In genomic region chr1:228794810-228795209, GRCh38 we compare ENCODE assay signal across 12 cellular contexts. TPM values are rescaled to one million over a fixed set of nuclear protein-coding genes. Genes with fewer than 3 reads are reported as not detected.
A peak's percentile ranks its signal among the peaks of the same experiment; 100 is the strongest.
DNase-seq lines count a peak whose midpoint lies in the region; ATAC-seq and TF ChIP-seq lines count a peak whose summit lies in the region.
"Had no signal": no experiment of that assay in that cellular context is flagged by ENCODE, and none has a peak within 500 bp of the region (broad histone marks: within the 10 kb centered on the region; RNA-seq: fewer than 3 reads in every experiment).

No MANE protein-coding gene starts in this region.

- H3K4me3 ChIP-seq in MM.1S (ENCODE audit: low read length): no peak overlapping the region
- H3K4me3 ChIP-seq in dorsolateral prefrontal cortex: no peak overlapping the region

- no peaks in the 10 kb centered on the region for H3K9me2 ChIP-seq in MM.1S (replicated peaks; ENCODE audit: insufficient read depth, low read length)

- H3K36me3 ChIP-seq in MM.1S (replicated peaks; ENCODE audit: insufficient read depth, low read length): no peaks in the 10 kb centered on the region

- H3K79me2 ChIP-seq in MM.1S (ENCODE audit: low read length): no peaks in the 10 kb centered on the region

- H3K27me3 ChIP-seq in MM.1S (replicated peaks; ENCODE audit: insufficient read depth, low read length): no peaks in the 10 kb centered on the region
- no peaks in the 10 kb centered on the region for H3K27me3 ChIP-seq in dorsolateral prefrontal cortex

- peaks cover 14% of the 10 kb centered on the region for H3K4me1 ChIP-seq in MM.1S (ENCODE audit: low read length)

- ATAC-seq in GM18867 (IDR thresholded peaks at IDR 0.05; ENCODE audit: unreplicated experiment) (peak; percentile 63), GM21529 (IDR thresholded peaks at IDR 0.05; ENCODE audit: unreplicated experiment) (peak; percentile 60)
- ATAC-seq: right cardiac atrium had no signal

- no peaks in the 10 kb centered on the region for H4K20me1 ChIP-seq in MM.1S (ENCODE audit: insufficient read depth, low read length)

- peaks cover 9% of the 10 kb centered on the region; the same call in 1 of the 2 replicates for H3F3A ChIP-seq in MM.1S (ENCODE audit: insufficient read depth, low read length)

- H2AFZ ChIP-seq in MM.1S (ENCODE audit: low read length): no peak overlapping the region

- peak overlapping the region; percentile 14; the same call in 1 of the 2 replicates for H3K4me2 ChIP-seq in MM.1S (ENCODE audit: low read depth, low read length)

- no peak overlapping the region for H3K9ac ChIP-seq in MM.1S (ENCODE audit: low read length)

- H3K9me3 ChIP-seq in MM.1S (replicated peaks; ENCODE audit: insufficient read depth, low read length): no peaks in the 10 kb centered on the region

- H3K27ac ChIP-seq in MM.1S (ENCODE audit: low read length): no peak overlapping the region
- H3K27ac ChIP-seq in dorsolateral prefrontal cortex: no peak overlapping the region

- DNase-seq in MM.1S (no peak), ecto neural progenitor cell (ENCODE audit: low spot score) (no peak), NCI-H510A (lab: John Stamatoyannopoulos, UW) (no peak), dorsolateral prefrontal cortex (no peak), NCI-H1436 treated with DMSO at 0.1 percent for 48 hours (lab: John Stamatoyannopoulos, UW) (no peak)
- peak; percentile 36 to 39 for DNase-seq in stimulated activated CD4-positive, alpha-beta T cell treated with anti-CD3 and anti-CD28 coated beads, Interleukin-15, amount 100 ng/mL, for 48 hours (ENCODE audit: low read depth in 2 of 2)
- DNase-seq: HCEC 1CT, midbrain, NCI-H146, right cardiac atrium had no signal

- intact Hi-C loops in dorsolateral prefrontal cortex (cut with DNase I): no loop called here

- TF ChIP-seq CTCF in MM.1S (IDR thresholded peaks at IDR 0.05; ENCODE audit: low read length) (no peak), dorsolateral prefrontal cortex (IDR thresholded peaks at IDR 0.05 in 54 of 56, conservative IDR thresholded peaks at IDR 0.05 in 2 of 56; ENCODE audit: low read depth in 1 of 56, partially characterized antibody in 56 of 56) (no peak)

RNA-seq across cellular contexts. Expression of gene RHOU, which starts 59.5 kb away (rescaled TPM):
- total RNA-seq in dorsolateral prefrontal cortex: 100 to 1,000 TPM in 7 of 120 experiments, 10 to 100 TPM in 113; 15.0 to 156 (median 44.0) TPM

Comparison
In these comparisons a context has a peak if more than half of its experiments do, and no peak if none do; other contexts are left out.
1. DNase-seq: peak in stimulated activated CD4-positive, alpha-beta T cell treated with anti-CD3 and anti-CD28 coated beads, Interleukin-15, amount 100 ng/mL, for 48 hours (2 of 2); none in MM.1S (single experiment), ecto neural progenitor cell (single experiment), NCI-H510A (single experiment), dorsolateral prefrontal cortex (0 of 10) and NCI-H1436 treated with DMSO at 0.1 percent for 48 hours (single experiment).